20 cellular contexts compared by ENCODE assay signal in genomic region chr1:96746440-96747223, GRCh38. TPM values are rescaled to one million over a fixed set of nuclear protein-coding genes. Genes with fewer than 3 reads are reported as not detected.
DNase-seq lines count a peak whose midpoint lies in the region; ATAC-seq, FAIRE-seq and TF ChIP-seq lines count a peak whose summit lies in the region.
"Had no signal": no experiment of that assay in that cellular context is flagged by ENCODE, and none has a peak within 500 bp of the region (broad histone marks: within the 10 kb centered on the region; RNA-seq: fewer than 3 reads in every experiment).

No MANE protein-coding gene starts in this region.

- no peak overlapping the region for H3K9ac ChIP-seq in HepG2 (ENCODE audit: insufficient read depth, low read depth, low read length)
- H3K9ac ChIP-seq in K562 (ENCODE audit: insufficient read depth in 1 of 2, low read depth in 2 of 2, low read length in 2 of 2) = no peak overlapping the region
- no peak overlapping the region for H3K9ac ChIP-seq in PC-3 (ENCODE audit: low read length)

- H3K4me3 ChIP-seq in HepG2 (replicated peaks in 1 of 3; ENCODE audit: insufficient read depth in 1 of 3, low read depth in 2 of 3, low read length in 3 of 3) = no peak overlapping the region
- no peak overlapping the region for H3K4me3 ChIP-seq in right lobe of liver
- no peak overlapping the region for H3K4me3 ChIP-seq in K562
- H3K4me3 ChIP-seq in PC-3 (ENCODE audit: low read length) = no peak overlapping the region
- H3K4me3 ChIP-seq in tibial artery = no peak overlapping the region
- H3K4me3 ChIP-seq: SJSA1 had no signal

- no peaks in the 10 kb centered on the region for H3K9me1 ChIP-seq in K562 (ENCODE audit: control insufficient read depth, insufficient read depth, low read length)

- no peaks in the 10 kb centered on the region for H3F3A ChIP-seq in PC-3 (ENCODE audit: low read length, unreplicated experiment)

- no peak for TF ChIP-seq EP300 in HepG2 (IDR thresholded peaks at IDR 0.05; ENCODE audit: low read depth in 2 of 2, low read length in 2 of 2)
- no peak for TF ChIP-seq EP300 in HepG2 (CRISPR knock-in tag; IDR thresholded peaks at IDR 0.05; ENCODE audit: borderline replicate concordance)
- no peak for TF ChIP-seq EP300 in K562 (IDR thresholded peaks at IDR 0.05; ENCODE audit: low read length)

- H3K4me1 Mint-ChIP-seq in nephron = peaks cover 28% of the 10 kb centered on the region

- peaks cover 87% of the 10 kb centered on the region for H3K36me3 Mint-ChIP-seq in nephron (ENCODE audit: low read depth)

- FAIRE-seq in HepG2 (lab: Jason Lieb, UNC) = no peak
- no peak for FAIRE-seq in K562 (lab: Jason Lieb, UNC)
- FAIRE-seq: GM12892, RCC 7860 had no signal

- POLR2A ChIA-PET in HepG2 (lab: Yijun Ruan, JAX) (interaction anchor here (0.7 kb wide), 1 partner anchor 12 kb away, joined by 3 read pairs; no protein-coding TSS in a partner anchor), K562 (lab: Yijun Ruan, JAX) (no interaction called here), PC-3 (lab: Charles Lee; ENCODE audit: unreplicated experiment) (interaction anchor here (0.6 kb wide), 1 partner anchor 33 kb away, joined by 15 read pairs; no protein-coding TSS in a partner anchor)

- TF ChIP-seq CTCF in HepG2 (CRISPR knock-in tag; IDR thresholded peaks at IDR 0.05) = no peak
- no peak for TF ChIP-seq CTCF in right lobe of liver (IDR thresholded peaks at IDR 0.05)
- TF ChIP-seq CTCF in K562 (IDR thresholded peaks at IDR 0.05 in 2 of 3, conservative IDR thresholded peaks at IDR 0.05 in 1 of 3; ENCODE audit: insufficient read depth in 2 of 3, low read depth in 1 of 3, low read length in 3 of 3) = no peak
- TF ChIP-seq CTCF in nephron (IDR thresholded peaks at IDR 0.05; ENCODE audit: unreplicated experiment in 3 of 3) = no peak
- TF ChIP-seq CTCF in PC-3 (conservative IDR thresholded peaks at IDR 0.05; ENCODE audit: low read depth, low read length) = no peak
- TF ChIP-seq CTCF in tibial artery (IDR thresholded peaks at IDR 0.05) = no peak

- H3K27me3 ChIP-seq in HepG2 (ENCODE audit: control insufficient read depth in 1 of 2, insufficient read depth in 2 of 2, low read length in 2 of 2) (no peaks in the 10 kb centered on the region), right lobe of liver (no peaks in the 10 kb centered on the region), K562 (ENCODE audit: control insufficient read depth in 2 of 2, insufficient read depth in 2 of 2, low read length in 2 of 2) (no peaks in the 10 kb centered on the region), PC-3 (ENCODE audit: low read length) (no peaks in the 10 kb centered on the region), tibial artery (no peaks in the 10 kb centered on the region)
- H3K27me3 ChIP-seq: SJSA1 had no signal

- intact Hi-C loops in HepG2 (cut with micrococcal nuclease; ENCODE audit: unreplicated experiment) (no loop called here), right lobe of liver (cut with DNase I) (no loop called here), K562 (cut with micrococcal nuclease) (no loop called here), PC-3 (cut with micrococcal nuclease) (loop anchor here (10.0 kb wide), 1 partner anchor 512 kb away; no protein-coding TSS in a partner anchor), tibial artery (cut with DNase I; ENCODE audit: low total_unique reads) (no loop called here)

- H3K9me2 ChIP-seq in PC-3 (replicated peaks; ENCODE audit: low read length) = no peaks in the 10 kb centered on the region

- H3K27ac Mint-ChIP-seq in nephron = peak overlapping the region in 2 of 3 experiments; percentile 47 to 74

- H3K79me2 ChIP-seq in HepG2 (ENCODE audit: insufficient read depth, low read length) = peaks cover 90% of the 10 kb centered on the region
- H3K79me2 ChIP-seq in K562 (ENCODE audit: control insufficient read depth, insufficient read depth, low read length) = peaks cover 98% of the 10 kb centered on the region
- H3K79me2 ChIP-seq in PC-3 (ENCODE audit: low read length) = peaks cover 90% of the 10 kb centered on the region

- ATAC-seq in HepG2 = no peak
- no peak for ATAC-seq in right lobe of liver
- ATAC-seq in K562 = peak; percentile 58
- no peak for ATAC-seq in PC-3

- H4K20me1 ChIP-seq in HepG2 (ENCODE audit: insufficient read depth, low read length) (peaks cover 18% of the 10 kb centered on the region), K562 (replicated peaks; ENCODE audit: control insufficient read depth, insufficient read depth, low read length) (no peaks in the 10 kb centered on the region), PC-3 (ENCODE audit: low read length) (peaks cover 34% of the 10 kb centered on the region)

- DNase-seq in HepG2 (ENCODE audit: low spot score) = no peak
- DNase-seq in right lobe of liver = no peak
- no peak for DNase-seq in K562 (ENCODE audit: extremely low read depth in 1 of 4, low spot score in 3 of 4)
- no peak for DNase-seq in PC-3
- DNase-seq in tibial artery = no peak
- DNase-seq in NCI-H446 (lab: John Stamatoyannopoulos, UW) = no peak
- DNase-seq: Caco-2; CD4-positive, alpha-beta memory T cell; DMS 273 treated with DMSO at 0.1 percent for 48 hours; DND-41; GOT3; NCI-H1105; NCI-H146; NCI-H2029 treated with DMSO at 0.1 percent for 48 hours; NCI-H226; NCI-H524 treated with DMSO at 0.1 percent for 48 hours had no signal

- CTCF ChIA-PET in HepG2 (lab: Yijun Ruan, JAX; ENCODE audit: low intra/inter-chr PET ratio, low total read pairs) = no interaction called here
- CTCF ChIA-PET in K562 (lab: Yijun Ruan, JAX; ENCODE audit: low intra/inter-chr PET ratio) = no interaction called here
- CTCF ChIA-PET in PC-3 (lab: Charles Lee) = no interaction called here

- H3K4me2 ChIP-seq in HepG2 (ENCODE audit: low read depth, low read length) = no peak overlapping the region
- H3K4me2 ChIP-seq in K562 (ENCODE audit: insufficient read depth, low read length) = no peak overlapping the region
- H3K4me2 ChIP-seq in PC-3 (ENCODE audit: low read length) = no peak overlapping the region

- 92% methylated on average over 6 of the region's 6 CpGs for WGBS in HepG2 (ENCODE audit: low lambda C conversion rate)
- WGBS in right lobe of liver (ENCODE audit: insufficient coverage, low coverage, low lambda C conversion rate, missing lambda C conversion rate) = 75% methylated on average over 6 of the region's 6 CpGs
- 72% methylated on average over 4 of the region's 6 CpGs for WGBS in K562 (ENCODE audit: insufficient coverage, low coverage, missing lambda C conversion rate)

- H2AFZ ChIP-seq in HepG2 (ENCODE audit: low read length) (no peak overlapping the region), K562 (ENCODE audit: low read depth, low read length) (no peak overlapping the region), PC-3 (ENCODE audit: low read length) (no peak overlapping the region)

- no peak overlapping the region for H3K27ac ChIP-seq in HepG2 (ENCODE audit: extremely low read length, insufficient read depth, low read length)
- H3K27ac ChIP-seq in right lobe of liver = no peak overlapping the region
- no peak overlapping the region for H3K27ac ChIP-seq in K562 (ENCODE audit: extremely low read depth, low read depth, low read length)
- no peak overlapping the region for H3K27ac ChIP-seq in PC-3 (ENCODE audit: low read length)
- H3K27ac ChIP-seq in tibial artery = no peak overlapping the region
- H3K27ac ChIP-seq: SJSA1 had no signal

- no peaks in the 10 kb centered on the region for H3K27me3 Mint-ChIP-seq in nephron (ENCODE audit: low read depth)
- H3K27me3 Mint-ChIP-seq: CD4-positive, alpha-beta memory T cell had no signal

- TF ChIP-seq POLR2A in HepG2 (IDR thresholded peaks at IDR 0.05; ENCODE audit: insufficient read depth in 1 of 2, low read depth in 2 of 2, low read length in 2 of 2) (no peak), right lobe of liver (IDR thresholded peaks at IDR 0.05) (no peak), K562 (conservative IDR thresholded peaks at IDR 0.05) (no peak)

- TF ChIP-seq RAD21 in HepG2 (CRISPR knock-in tag; IDR thresholded peaks at IDR 0.05) (no peak), K562 (CRISPR knock-in tag; conservative IDR thresholded peaks at IDR 0.05 in 1 of 2, IDR thresholded peaks at IDR 0.05 in 1 of 2) (no peak)

- H3K9me3 ChIP-seq in HepG2 (ENCODE audit: low read length) = no peaks in the 10 kb centered on the region
- H3K9me3 ChIP-seq in right lobe of liver = no peaks in the 10 kb centered on the region
- no peaks in the 10 kb centered on the region for H3K9me3 ChIP-seq in K562 (replicated peaks; ENCODE audit: control insufficient read depth, insufficient read depth, low read depth, low read length)
- no peaks in the 10 kb centered on the region for H3K9me3 ChIP-seq in PC-3 (ENCODE audit: low read length)
- no peaks in the 10 kb centered on the region for H3K9me3 ChIP-seq in tibial artery
- H3K9me3 ChIP-seq: Caco-2, SJSA1 had no signal

- BruUV-seq in HepG2 (replicated peaks; lab: Mats Ljungman, UMichigan) (no TSS peak), K562 (replicated peaks; lab: Mats Ljungman, UMichigan) (no TSS peak), PC-3 (replicated peaks; lab: Mats Ljungman, UMichigan) (no TSS peak)

- in situ Hi-C loops in HepG2 (cut with HindIII; ENCODE audit: extremely low pct_ligation_motif_present, low pct_unique_long_range_greater_than_20kb) (no loop called here), K562 (cut with MboI) (no loop called here)

- no peak overlapping the region for H3K4me3 Mint-ChIP-seq in nephron

- H3K4me1 ChIP-seq in HepG2 (ENCODE audit: insufficient read depth, low read length) = peaks cover 16% of the 10 kb centered on the region
- no peaks in the 10 kb centered on the region for H3K4me1 ChIP-seq in right lobe of liver
- H3K4me1 ChIP-seq in K562 (replicated peaks in 1 of 2; ENCODE audit: control insufficient read depth in 2 of 2, insufficient read depth in 2 of 2, low read length in 2 of 2) = no peaks in the 10 kb centered on the region
- H3K4me1 ChIP-seq in PC-3 (ENCODE audit: insufficient read depth, low read length) = no peaks in the 10 kb centered on the region
- peaks cover 0 to 65% (median 8%) of the 10 kb centered on the region in 4 donors for H3K4me1 ChIP-seq in tibial artery
- H3K4me1 ChIP-seq: Caco-2, SJSA1 had no signal

- H3K9me3 Mint-ChIP-seq in nephron = peaks cover 7% of the 10 kb centered on the region

- H3K36me3 ChIP-seq in HepG2 (replicated peaks in 1 of 2; ENCODE audit: control insufficient read depth in 1 of 2, insufficient read depth in 2 of 2, low read length in 2 of 2) (peaks cover 2 to 9% of the 10 kb centered on the region in 2 experiments; a peak in 1 of 5 replicates), right lobe of liver (no peaks in the 10 kb centered on the region), K562 (ENCODE audit: control insufficient read depth, insufficient read depth, low read length) (peaks cover 36% of the 10 kb centered on the region; the same call in 2 of the 3 replicates), PC-3 (ENCODE audit: low read depth, low read length) (peaks cover 10% of the 10 kb centered on the region), tibial artery (peaks cover 0 to 6% (median 0%) of the 10 kb centered on the region in 3 donors)

RNA-seq across cellular contexts. Expression of gene PTBP2, which starts 25.0 kb away (rescaled TPM):
- 9.9 and 14.1 TPM in 2 replicates for total RNA-seq in HepG2 (2016; rRNA removed; fragmentation: Illumina TruSeq; extraction: Trizol)
- total RNA-seq in HepG2 (2016; cell fraction: cytosol; rRNA removed; fragmentation: Illumina TruSeq; extraction: Trizol; ENCODE audit: low read depth) = 5.8 and 8.5 TPM in 2 replicates
- total RNA-seq in HepG2 (2016; cell fraction: insoluble cytoplasmic fraction; rRNA removed; fragmentation: Illumina TruSeq; extraction: Trizol) = 9.0 and 12.0 TPM in 2 replicates
- 5.1 and 6.8 TPM in 2 replicates for total RNA-seq in HepG2 (2016; cell fraction: membrane; rRNA removed; fragmentation: Illumina TruSeq; extraction: Trizol)
- total RNA-seq in HepG2 (2016; cell fraction: nucleus; rRNA removed; fragmentation: Illumina TruSeq; extraction: Trizol) = 49.4 and 51.6 TPM in 2 replicates
- polyA plus RNA-seq in HepG2 (2011; rRNA removed) = 8.3 and 10.5 TPM in 2 replicates
- polyA plus RNA-seq in HepG2 (2011; cell fraction: cytosol; rRNA removed) = 2.1 and 3.6 TPM in 2 replicates
- 18.9 and 26.3 TPM in 2 replicates for polyA plus RNA-seq in HepG2 (2011; cell fraction: nucleus; rRNA removed)
- 8.2 and 10.8 TPM in 2 replicates for polyA plus RNA-seq in HepG2 (2012)
- 1.9 and 2.6 TPM in 2 replicates for polyA plus RNA-seq in HepG2 (2016; cell fraction: cytosol; fragmentation: Illumina TruSeq; extraction: Trizol; ENCODE audit: low read depth)
- polyA plus RNA-seq in HepG2 (2016; cell fraction: insoluble cytoplasmic fraction; fragmentation: Illumina TruSeq; extraction: Trizol; ENCODE audit: low read depth) = 7.2 and 8.1 TPM in 2 replicates
- 2.8 and 3.7 TPM in 2 replicates for polyA plus RNA-seq in HepG2 (2016; cell fraction: membrane; fragmentation: Illumina TruSeq; extraction: Trizol; ENCODE audit: low read depth)
- 52.0 and 58.2 TPM in 2 replicates for polyA plus RNA-seq in HepG2 (2016; cell fraction: nucleus; fragmentation: Illumina TruSeq; extraction: Trizol; ENCODE audit: insufficient read depth, low read depth)
- polyA minus RNA-seq in HepG2 (2011; rRNA and poly(A)+ RNA removed; ENCODE audit: low replicate concordance) = 15.9 and 17.8 TPM in 2 replicates
- 2.9 and 3.0 TPM in 2 replicates for polyA minus RNA-seq in HepG2 (2011; cell fraction: cytosol; rRNA and poly(A)+ RNA removed)
- polyA minus RNA-seq in HepG2 (2011; cell fraction: nucleus; rRNA and poly(A)+ RNA removed) = 109 and 116 TPM in 2 replicates
- 10 to 100 TPM in 2 of 6 experiments, 1 to 10 TPM in 4; 3.6 to 20.1 (median 6.0) TPM for total RNA-seq in right lobe of liver
- 77.0 and 161 TPM in 2 replicates for total RNA-seq in K562 (2011; cell fraction: chromatin; rRNA removed; ENCODE audit: low replicate concordance)
- 16.8 and 26.5 TPM in 2 replicates for total RNA-seq in K562 (2011; cell fraction: nucleolus; rRNA removed)
- 43.6 and 43.9 TPM in 2 replicates for total RNA-seq in K562 (2011; cell fraction: nucleoplasm; rRNA removed)
- 14.6 and 17.3 TPM in 2 replicates for total RNA-seq in K562 (2014; rRNA removed)
- 29.5 and 31.1 TPM in 2 replicates for total RNA-seq in K562 (2014; rRNA removed; fragmentation: Illumina TruSeq; extraction: Trizol)
- total RNA-seq in K562 (2015; rRNA removed; fragmentation: Illumina TruSeq; extraction: Trizol) = 29.8 and 30.6 TPM in 2 replicates
- total RNA-seq in K562 (2021) = 18.6 and 20.2 TPM in 2 replicates
- 17.5 and 22.9 TPM in 2 replicates for polyA plus RNA-seq in K562 (2011; rRNA removed)
- 4.9 and 7.1 TPM in 2 replicates for polyA plus RNA-seq in K562 (2011; cell fraction: cytosol; rRNA removed)
- 25.5 and 34.3 TPM in 2 replicates for polyA plus RNA-seq in K562 (2011; cell fraction: nucleus; rRNA removed)
- 7.1 and 7.4 TPM in 2 replicates for polyA plus RNA-seq in K562 (2012)
- 19.0 and 22.6 TPM in 2 replicates for polyA plus RNA-seq in K562 (2014; fragmentation: Illumina TruSeq; extraction: Trizol)
- 10 to 100 TPM in 1 of 2 experiments, 1 to 10 TPM in 1; 9.8 to 11.0 TPM for polyA plus RNA-seq in K562 (2014; fragmentation: Nextera tagmentation; extraction: Ambion mirVana)
- polyA plus RNA-seq in K562 (2014; rRNA removed) = 12.7 and 20.9 TPM in 2 replicates
- 76.2 and 88.4 TPM in 2 replicates for polyA minus RNA-seq in K562 (2011; rRNA and poly(A)+ RNA removed)
- polyA minus RNA-seq in K562 (2011; cell fraction: cytosol; rRNA and poly(A)+ RNA removed) = 10.1 and 22.7 TPM in 2 replicates
- polyA minus RNA-seq in K562 (2011; cell fraction: nucleus; rRNA and poly(A)+ RNA removed) = 35.0 and 72.4 TPM in 2 replicates
- 14.6 and 18.6 TPM in 2 replicates for total RNA-seq in PC-3 (2014; rRNA removed)
